7 cellular contexts compared by ENCODE assay signal in the genomic region with DNA sequence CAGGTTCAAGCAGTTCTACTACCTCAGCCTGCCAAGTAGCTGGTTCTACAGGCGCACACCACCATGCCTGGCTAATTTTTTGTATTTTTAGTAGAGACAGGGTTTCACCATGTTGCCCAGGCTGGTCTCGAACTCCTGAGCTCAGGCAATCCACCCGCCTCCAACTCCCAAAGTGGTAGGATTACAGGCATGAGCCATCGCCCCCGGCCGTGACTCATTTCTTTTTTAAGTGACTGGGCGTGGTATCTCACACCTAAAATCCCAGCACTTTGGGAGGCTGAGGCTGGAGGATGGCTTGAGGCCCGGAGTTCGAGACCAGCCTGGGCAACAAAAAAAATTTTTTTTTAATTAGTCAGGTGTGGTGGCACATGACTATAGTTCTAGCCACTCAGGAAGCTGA. TPM values are rescaled to one million over a fixed set of nuclear protein-coding genes. Genes with fewer than 3 reads are reported as not detected.
DNase-seq lines count a peak whose midpoint lies in the region; ATAC-seq and TF ChIP-seq lines count a peak whose summit lies in the region.
"Not testable (repeated sequence)": the region's sequence is repeated elsewhere in the genome, so short reads cannot be mapped to it uniquely, and the experiment has no call there.

No MANE protein-coding gene starts in this region.

- not testable (repeated sequence) for H3K9me3 ChIP-seq in BLaER1

- H3K4me1 ChIP-seq in BLaER1: peaks cover 20% of the 10 kb centered on the region
- H3K4me1 ChIP-seq in foreskin keratinocyte: not testable (repeated sequence)

- not testable (repeated sequence) for H4K20me1 ChIP-seq in BLaER1

- H3K4me2 ChIP-seq in BLaER1: peak overlapping the region; percentile 2; the same call in 1 of the 2 replicates

- H3K27ac ChIP-seq in BLaER1, foreskin keratinocyte: not testable (repeated sequence)
- H3K27ac ChIP-seq in caudate nucleus (ENCODE audit: low read depth, low read length): peak overlapping the region; percentile 96
- H3K27ac ChIP-seq in substantia nigra (ENCODE audit: low read depth, low read length, poor library complexity, severe bottlenecking): peak overlapping the region; percentile 99

- not testable (repeated sequence) for H3K4me3 ChIP-seq in BLaER1

- peak; percentile 13 for ATAC-seq in foreskin keratinocyte

- H3K9ac ChIP-seq in BLaER1: not testable (repeated sequence)

- DNase-seq in HT1080 (ENCODE audit: low read depth) (peak; percentile 41), RKO (ENCODE audit: low spot score) (peak; percentile 68)
- peak; percentile 24 to 32 for DNase-seq in activated T-cell treated with anti-CD3 and anti-CD28 coated beads, Interleukin-2, amount 50 U/mL, for 48 hours
- not testable (repeated sequence) for DNase-seq in caudate nucleus (lab: John Stamatoyannopoulos, UW); foreskin keratinocyte; substantia nigra (lab: John Stamatoyannopoulos, UW)

- not testable (repeated sequence) for H3K27me3 ChIP-seq in BLaER1, foreskin keratinocyte

- not testable (repeated sequence) for TF ChIP-seq CTCF in foreskin keratinocyte (conservative IDR thresholded peaks at IDR 0.05)

- peaks cover 30% of the 10 kb centered on the region; the same call in 1 of the 2 replicates for H3K36me3 ChIP-seq in BLaER1

RNA-seq across cellular contexts. Expression of gene SRD5A3, which starts 16.9 kb away (rescaled TPM):
- 11.8 and 18.3 TPM in 2 replicates for total RNA-seq in HT1080 (2014; rRNA removed; shearing (Covaris generic))
- polyA plus RNA-seq in HT1080 (2015; cell fraction: cytosol; rRNA removed): 9.2 and 9.8 TPM in 2 replicates
- 4.6 and 8.8 TPM in 2 replicates for polyA plus RNA-seq in HT1080 (2015; cell fraction: nucleus; rRNA removed)
- 9.5 and 11.6 TPM in 2 replicates for total RNA-seq in foreskin keratinocyte
- 12.5 and 18.2 TPM in 2 replicates for polyA plus RNA-seq in foreskin keratinocyte

RNA-seq across cellular contexts. Expression of gene TMEM165, which starts 32.8 kb away (rescaled TPM):
- total RNA-seq in HT1080 (2014; rRNA removed; shearing (Covaris generic)): 112 and 134 TPM in 2 replicates
- polyA plus RNA-seq in HT1080 (2015; cell fraction: cytosol; rRNA removed): 110 and 117 TPM in 2 replicates
- polyA plus RNA-seq in HT1080 (2015; cell fraction: nucleus; rRNA removed): 132 and 153 TPM in 2 replicates
- 65.4 and 67.9 TPM in 2 replicates for total RNA-seq in foreskin keratinocyte
- polyA plus RNA-seq in foreskin keratinocyte: 50.7 and 54.4 TPM in 2 replicates
